20 cellular contexts compared by ENCODE assay signal in genomic region chr1:18721066-18721465, GRCh38.
DNase-seq lines count a peak whose midpoint lies in the region; ATAC-seq and TF ChIP-seq lines count a peak whose summit lies in the region.
"Had no signal": no experiment of that assay in that cellular context is flagged by ENCODE, and none has a peak within 500 bp of the region (broad histone marks: within the 10 kb centered on the region; RNA-seq: fewer than 3 reads in every experiment).

No MANE protein-coding gene starts in this region.

- no peaks in the 10 kb centered on the region for H3K27me3 ChIP-seq in WERI-Rb-1 (ENCODE audit: insufficient read depth, low read depth, severe bottlenecking)
- peaks cover 5 to 65% (median 37%) of the 10 kb centered on the region in 3 experiments for H3K27me3 ChIP-seq in neuronal stem cell (ENCODE audit: control insufficient read depth in 3 of 3, insufficient read depth in 3 of 3, low read depth in 1 of 3, low read length in 3 of 3)

- H3K36me3 Mint-ChIP-seq in stimulated activated memory B cell treated with anti-CD40 and anti-IgM and Interleukin-4, amounts not matched to agents 10 μg/mL and 1 μg/mL and 100 μg/mL, for 72 hours = no peaks in the 10 kb centered on the region
- no peaks in the 10 kb centered on the region for H3K36me3 Mint-ChIP-seq in immature natural killer cell
- H3K36me3 Mint-ChIP-seq: CD4-positive, alpha-beta memory T cell had no signal

- WGBS in neuronal stem cell (ENCODE audit: extremely low coverage in 2 of 2, insufficient read length in 2 of 2, insufficient replicate concordance in 1 of 2), 2 donors = no CpG with 5 or more reads among the region's 8 CpGs

- H3K27me3 Mint-ChIP-seq in stimulated activated memory B cell treated with anti-CD40 and anti-IgM and Interleukin-4, amounts not matched to agents 10 μg/mL and 1 μg/mL and 100 μg/mL, for 72 hours = peaks cover 79% of the 10 kb centered on the region
- peaks cover 11 to 27% (median 27%) of the 10 kb centered on the region in 3 donors for H3K27me3 Mint-ChIP-seq in immature natural killer cell (ENCODE audit: low read depth in 3 of 3)

- H3K4me2 ChIP-seq in neuronal stem cell (ENCODE audit: insufficient read depth, low read length, poor library complexity, severe bottlenecking) = no peak overlapping the region
- H3K4me2 ChIP-seq: GM23338 had no signal

- H3K36me3 ChIP-seq in WERI-Rb-1 (no peaks in the 10 kb centered on the region), neuronal stem cell (replicated peaks in 1 of 2; ENCODE audit: control insufficient read depth in 2 of 2, insufficient read depth in 2 of 2, low read length in 2 of 2) (no peaks in the 10 kb centered on the region)

- no peaks in the 10 kb centered on the region for H3K79me1 ChIP-seq in neuronal stem cell (ENCODE audit: low read depth, low read length)

- no peak overlapping the region for H3K4me3 ChIP-seq in WERI-Rb-1 (ENCODE audit: low read depth, low read length)
- no peak overlapping the region for H3K4me3 ChIP-seq in neuronal stem cell (ENCODE audit: low read length in 2 of 2)
- H3K4me3 ChIP-seq: GM23338 had no signal

- H3K4ac ChIP-seq in neuronal stem cell (ENCODE audit: low read length) = no peak overlapping the region

- peak overlapping the region; percentile 93 for H2AK5ac ChIP-seq in neuronal stem cell (ENCODE audit: low read depth, low read length)

- H3K18ac ChIP-seq in neuronal stem cell (ENCODE audit: low read length) = peak overlapping the region; percentile 80

- H3K27ac Mint-ChIP-seq in stimulated activated memory B cell treated with anti-CD40 and anti-IgM and Interleukin-4, amounts not matched to agents 10 μg/mL and 1 μg/mL and 100 μg/mL, for 72 hours = no peak overlapping the region
- no peak overlapping the region for H3K27ac Mint-ChIP-seq in immature natural killer cell
- H3K27ac Mint-ChIP-seq: B cell; CD4-positive, alpha-beta memory T cell; GM23338; H9 had no signal

- H2BK5ac ChIP-seq in neuronal stem cell (ENCODE audit: low read length) = peak overlapping the region; percentile 56

- ATAC-seq in GM18907 (IDR thresholded peaks at IDR 0.05; ENCODE audit: unreplicated experiment) = no peak
- no peak for ATAC-seq in stimulated activated memory B cell treated with anti-CD40 and anti-IgM and Interleukin-4, amounts not matched to agents 10 μg/mL and 1 μg/mL and 100 μg/mL, for 72 hours
- ATAC-seq: GM23338, HCT116 had no signal

- no peak overlapping the region for H3K14ac ChIP-seq in neuronal stem cell (ENCODE audit: low read length)

- no peak overlapping the region for H3K27ac ChIP-seq in WERI-Rb-1
- no peak overlapping the region for H3K27ac ChIP-seq in neuronal stem cell (replicated peaks; ENCODE audit: low read length)
- H3K27ac ChIP-seq: 22Rv1 had no signal

- H3K9me3 ChIP-seq in WERI-Rb-1 (ENCODE audit: severe bottlenecking) (no peaks in the 10 kb centered on the region), neuronal stem cell (replicated peaks in 1 of 2; ENCODE audit: control insufficient read depth in 2 of 2, insufficient read depth in 1 of 2, low read depth in 1 of 2, low read length in 2 of 2) (no peaks in the 10 kb centered on the region)

- H3K4me3 Mint-ChIP-seq in stimulated activated memory B cell treated with anti-CD40 and anti-IgM and Interleukin-4, amounts not matched to agents 10 μg/mL and 1 μg/mL and 100 μg/mL, for 72 hours = no peak overlapping the region
- H3K4me3 Mint-ChIP-seq in immature natural killer cell = no peak overlapping the region
- H3K4me3 Mint-ChIP-seq: B cell; CD4-positive, alpha-beta memory T cell; GM23338; H9 had no signal

- peak overlapping the region; percentile 14 for H2BK120ac ChIP-seq in neuronal stem cell (ENCODE audit: low read depth, low read length)

- H2BK15ac ChIP-seq in neuronal stem cell (ENCODE audit: low read length) = peak overlapping the region; percentile 71

- no peaks in the 10 kb centered on the region for H3K9me3 Mint-ChIP-seq in stimulated activated memory B cell treated with anti-CD40 and anti-IgM and Interleukin-4, amounts not matched to agents 10 μg/mL and 1 μg/mL and 100 μg/mL, for 72 hours
- peaks cover 0 to 2% (median 0%) of the 10 kb centered on the region in 6 donors for H3K9me3 Mint-ChIP-seq in immature natural killer cell
- H3K9me3 Mint-ChIP-seq: GM23338, H9 had no signal

- H3K4me1 Mint-ChIP-seq in stimulated activated memory B cell treated with anti-CD40 and anti-IgM and Interleukin-4, amounts not matched to agents 10 μg/mL and 1 μg/mL and 100 μg/mL, for 72 hours = peaks cover 15% of the 10 kb centered on the region
- no peaks in the 10 kb centered on the region for H3K4me1 Mint-ChIP-seq in immature natural killer cell

- no peak overlapping the region for H3K23ac ChIP-seq in neuronal stem cell (ENCODE audit: low read depth, low read length, poor library complexity)

- no peak overlapping the region for H4K91ac ChIP-seq in neuronal stem cell (ENCODE audit: low read depth, low read length, poor library complexity)

- H2BK12ac ChIP-seq in neuronal stem cell (ENCODE audit: low read length) = no peak overlapping the region

- H3K9ac ChIP-seq in neuronal stem cell (ENCODE audit: low read depth, low read length, poor library complexity) = no peak overlapping the region

- no peak for TF ChIP-seq CTCF in WERI-Rb-1 (IDR thresholded peaks at IDR 0.05; ENCODE audit: low read depth, low read length)

- DNase-seq in DMS53 (lab: John Stamatoyannopoulos, UW) = peak; percentile 17
- no peak for DNase-seq in DMS53 treated with DMSO at 0.1 percent for 48 hours (lab: John Stamatoyannopoulos, UW; ENCODE audit: unreplicated experiment)
- peak; percentile 86 for DNase-seq in NCI-H82 (lab: John Stamatoyannopoulos, UW)
- peak; percentile 28 for DNase-seq in WERI-Rb-1
- no peak for DNase-seq in neuronal stem cell (ENCODE audit: low spot score)
- no peak for DNase-seq in immature natural killer cell
- DNase-seq: C1 segment of cervical spinal cord; Calu3; CD4-positive, alpha-beta memory T cell; COR-L47; DMS153; DMS79 treated with DMSO at 0.1 percent for 48 hours; GF-D8; H9 had no signal

- peaks cover 0 to 44% of the 10 kb centered on the region in 2 donors for H3K4me1 ChIP-seq in neuronal stem cell (ENCODE audit: control insufficient read depth in 2 of 2, insufficient read depth in 1 of 2, low read depth in 1 of 2, low read length in 2 of 2)

- H4K8ac ChIP-seq in neuronal stem cell (ENCODE audit: low read depth, low read length) = no peak overlapping the region

- H2AFZ ChIP-seq in neuronal stem cell (ENCODE audit: low read length) = no peak overlapping the region
- H2AFZ ChIP-seq: GM23338 had no signal

Comparison
In these comparisons a context has a peak if more than half of its experiments do, and no peak if none do; other contexts are left out.
1. DNase-seq: peak in DMS53 (single experiment), NCI-H82 (single experiment) and WERI-Rb-1 (single experiment); none in DMS53 treated with DMSO at 0.1 percent for 48 hours (single experiment), neuronal stem cell (single experiment) and immature natural killer cell (0 of 3).